Comparison of ENCODE assay signal across 8 cellular contexts in the genomic region with DNA sequence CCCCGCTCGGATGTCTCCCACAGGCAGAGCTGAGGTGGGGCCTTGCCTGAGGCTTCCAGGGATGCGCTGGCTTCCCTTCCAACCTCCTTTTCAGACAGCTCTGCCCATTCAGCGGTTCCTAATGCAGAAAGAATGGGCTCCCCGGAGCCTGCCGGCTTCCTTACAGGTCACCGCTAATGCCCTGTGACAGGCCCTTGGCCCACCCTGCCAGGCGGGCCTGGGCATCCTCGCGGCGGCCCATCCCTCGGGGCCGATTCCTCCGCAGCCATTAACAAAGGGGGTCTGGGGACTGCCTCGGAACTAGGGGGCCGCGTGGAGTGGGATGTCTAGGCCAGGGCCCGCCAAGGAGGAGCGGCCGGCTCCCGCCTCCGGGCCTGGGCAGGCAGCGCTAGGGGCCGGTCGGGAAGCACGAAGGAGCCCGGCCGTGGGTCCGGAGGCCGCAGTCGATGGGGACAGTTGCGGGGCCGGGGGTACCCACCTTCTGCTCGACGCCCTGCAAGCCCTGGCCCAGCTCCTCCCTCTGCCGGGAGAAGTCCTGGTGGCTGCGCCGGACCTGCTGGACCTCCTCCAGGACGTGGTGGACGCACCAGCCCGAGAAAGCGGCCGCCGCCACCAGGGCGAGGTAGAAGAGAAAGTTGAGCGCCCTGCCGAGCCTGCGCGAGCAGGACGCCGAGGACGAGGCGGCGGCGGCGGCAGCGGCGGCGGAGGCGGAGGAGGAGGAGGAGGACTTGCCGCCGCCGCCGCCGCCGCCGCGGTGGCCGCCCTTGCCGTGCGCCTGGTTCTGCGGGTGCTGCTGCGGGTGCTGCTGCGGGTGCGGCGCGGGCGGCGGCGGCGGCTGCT. TPM values are rescaled to one million over a fixed set of nuclear protein-coding genes. Genes with fewer than 3 reads are reported as not detected.
DNase-seq lines count a peak whose midpoint lies in the region; ATAC-seq and TF ChIP-seq lines count a peak whose summit lies in the region.

No MANE protein-coding gene starts in this region.

- peak; percentile 36 for DNase-seq in NCI-H2029 (lab: John Stamatoyannopoulos, UW)
- DNase-seq in NCI-H2029 treated with DMSO at 0.1 percent for 48 hours (lab: John Stamatoyannopoulos, UW), result no peak
- DNase-seq in amniotic epithelial cell (ENCODE audit: low read depth), result peak; percentile 51
- peak; percentile 86 for DNase-seq in left ventricle myocardium superior
- DNase-seq in posterior cingulate gyrus, result peak in 9 of 10 donors; percentile 35 to 88 (median 44)
- DNase-seq in SHP77 treated with DMSO at 0.1 percent for 48 hours (lab: John Stamatoyannopoulos, UW), result no peak

- intact Hi-C loops in left ventricle myocardium superior (cut with micrococcal nuclease) (no loop called here), posterior cingulate gyrus (cut with DNase I) (no loop called here)

- ATAC-seq in HG03064 (IDR thresholded peaks at IDR 0.05; ENCODE audit: low read depth, unreplicated experiment), result peak; percentile 40
- peak; percentile 57 for ATAC-seq in SK-N-SH treated with all-trans-retinoic acid at 6 μM for 48 hours
- ATAC-seq in left ventricle myocardium superior, result peak; percentile 43

TF ChIP-seq in SK-N-SH treated with all-trans-retinoic acid at 6 μM for 48 hours, 23 proteins besides CTCF, POLR2A, EP300 and RAD21:
- TF ChIP-seq RARB (CRISPR knock-in tag; IDR thresholded peaks at IDR 0.05) (no peak), OSR1 (CRISPR knock-in tag; IDR thresholded peaks at IDR 0.05) (no peak), ZNF8 (CRISPR knock-in tag; IDR thresholded peaks at IDR 0.05) (no peak), ZFP30 (CRISPR knock-in tag; IDR thresholded peaks at IDR 0.05) (no peak), CSDC2 (CRISPR knock-in tag; IDR thresholded peaks at IDR 0.05) (no peak), ZNF565 (CRISPR knock-in tag; conservative IDR thresholded peaks at IDR 0.05; ENCODE audit: low read depth) (no peak), ZNF70 (CRISPR knock-in tag; IDR thresholded peaks at IDR 0.05) (no peak), TSHZ2 (CRISPR knock-in tag; IDR thresholded peaks at IDR 0.05) (no peak), ISL1 (CRISPR knock-in tag; IDR thresholded peaks at IDR 0.05) (no peak), ESRRG (CRISPR knock-in tag; IDR thresholded peaks at IDR 0.05) (no peak), GLIS3 (CRISPR knock-in tag; IDR thresholded peaks at IDR 0.05) (no peak), TCF4 (CRISPR knock-in tag; IDR thresholded peaks at IDR 0.05; ENCODE audit: borderline replicate concordance) (no peak), TOX (CRISPR knock-in tag; IDR thresholded peaks at IDR 0.05; ENCODE audit: borderline replicate concordance) (no peak), SNAI2 (CRISPR knock-in tag; IDR thresholded peaks at IDR 0.05) (no peak), PPARA (CRISPR knock-in tag; IDR thresholded peaks at IDR 0.05; ENCODE audit: borderline replicate concordance) (no peak), ZFP3 (CRISPR knock-in tag; IDR thresholded peaks at IDR 0.05) (no peak), POU6F1 (CRISPR knock-in tag; IDR thresholded peaks at IDR 0.05; ENCODE audit: borderline replicate concordance, low read depth) (no peak), ARNTL (CRISPR knock-in tag; IDR thresholded peaks at IDR 0.05; ENCODE audit: borderline replicate concordance, low read depth) (no peak)
- TF ChIP-seq, protein P1, sequence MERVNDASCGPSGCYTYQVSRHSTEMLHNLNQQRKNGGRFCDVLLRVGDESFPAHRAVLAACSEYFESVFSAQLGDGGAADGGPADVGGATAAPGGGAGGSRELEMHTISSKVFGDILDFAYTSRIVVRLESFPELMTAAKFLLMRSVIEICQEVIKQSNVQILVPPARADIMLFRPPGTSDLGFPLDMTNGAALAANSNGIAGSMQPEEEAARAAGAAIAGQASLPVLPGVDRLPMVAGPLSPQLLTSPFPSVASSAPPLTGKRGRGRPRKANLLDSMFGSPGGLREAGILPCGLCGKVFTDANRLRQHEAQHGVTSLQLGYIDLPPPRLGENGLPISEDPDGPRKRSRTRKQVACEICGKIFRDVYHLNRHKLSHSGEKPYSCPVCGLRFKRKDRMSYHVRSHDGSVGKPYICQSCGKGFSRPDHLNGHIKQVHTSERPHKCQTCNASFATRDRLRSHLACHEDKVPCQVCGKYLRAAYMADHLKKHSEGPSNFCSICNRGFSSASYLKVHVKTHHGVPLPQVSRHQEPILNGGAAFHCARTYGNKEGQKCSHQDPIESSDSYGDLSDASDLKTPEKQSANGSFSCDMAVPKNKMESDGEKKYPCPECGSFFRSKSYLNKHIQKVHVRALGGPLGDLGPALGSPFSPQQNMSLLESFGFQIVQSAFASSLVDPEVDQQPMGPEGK (CRISPR knock-in tag; IDR thresholded peaks at IDR 0.05; ENCODE audit: borderline replicate concordance), result no peak
TF ChIP-seq in SK-N-SH treated with all-trans-retinoic acid at 6 μM for 48 hours: peak in this region for 0.

RNA-seq across cellular contexts. Expression of gene CKAP4, which starts 0.7 kb away (rescaled TPM):
- total RNA-seq in left ventricle myocardium superior, result 37.5 TPM

RNA-seq across cellular contexts. Expression of gene TCP11L2, which starts 55.4 kb away (rescaled TPM):
- total RNA-seq in left ventricle myocardium superior, result 104 TPM

Comparison
In these comparisons a context has a peak if more than half of its experiments do, and no peak if none do; other contexts are left out.
1. DNase-seq: peak in NCI-H2029 (single experiment), amniotic epithelial cell (single experiment), left ventricle myocardium superior (single experiment) and posterior cingulate gyrus (9 of 10); none in NCI-H2029 treated with DMSO at 0.1 percent for 48 hours (single experiment) and SHP77 treated with DMSO at 0.1 percent for 48 hours (single experiment).
2. Peak in every context shown above with its lines, with median percentiles within 50 percentile points of each other: ATAC-seq.